In genomic region chr6:162177733-162178132, GRCh38 we compare ENCODE assay signal across 9 cellular contexts.
DNase-seq lines count a peak whose midpoint lies in the region; ATAC-seq and TF ChIP-seq lines count a peak whose summit lies in the region.
"Had no signal": no experiment of that assay in that cellular context is flagged by ENCODE, and none has a peak within 500 bp of the region (broad histone marks: within the 10 kb centered on the region; RNA-seq: fewer than 3 reads in every experiment).

No MANE protein-coding gene starts in this region.

- H3K4me2 ChIP-seq in hepatocyte = no peak overlapping the region

- no peak overlapping the region for H2AFZ ChIP-seq in hepatocyte

- H3K9me3 ChIP-seq in hepatocyte (ENCODE audit: low read depth) = no peaks in the 10 kb centered on the region

- no peak for TF ChIP-seq POLR2A in erythroblast (IDR thresholded peaks at IDR 0.05; ENCODE audit: low read length)

- no peaks in the 10 kb centered on the region for H3K9me3 Mint-ChIP-seq in WTC11
- H3K9me3 Mint-ChIP-seq: activated T-cell treated with anti-CD3 and anti-CD28 coated beads, Interleukin-2, amount 50 U/mL, for 24 hours had no signal

- H3K36me3 ChIP-seq in hepatocyte (replicated peaks; ENCODE audit: insufficient read depth, low read depth) = no peaks in the 10 kb centered on the region

- DNase-seq in NCI-H1105 (lab: John Stamatoyannopoulos, UW) = peak; percentile 92
- peak; percentile 17 for DNase-seq in WTC11 (ENCODE audit: low spot score)
- DNase-seq in hepatocyte (ENCODE audit: low spot score) = peak; percentile 8
- DNase-seq in substantia nigra (lab: John Stamatoyannopoulos, UW) = peak in 32 of 49 donors; percentile 1 to 59 (median 30)
- no peak for DNase-seq in erythroblast (lab: John Stamatoyannopoulos, UW)
- no peak for DNase-seq in KG1 (lab: John Stamatoyannopoulos, UW)
- DNase-seq in stimulated activated CD8-positive, alpha-beta memory T cell treated with anti-CD3 and anti-CD28 coated beads, Interleukin-4, amount 100 ng/mL, for 48 hours = no peak
- DNase-seq: activated T-cell treated with anti-CD3 and anti-CD28 coated beads, Interleukin-2, amount 50 U/mL, for 24 hours; SIG-M5 had no signal

- no peaks in the 10 kb centered on the region for H3K4me1 Mint-ChIP-seq in WTC11

- 50% methylated on average over 4 of the region's 4 CpGs for WGBS in hepatocyte (ENCODE audit: low lambda C conversion rate, missing lambda C conversion rate)

- H3K27me3 Mint-ChIP-seq in WTC11 (ENCODE audit: low read depth) = no peaks in the 10 kb centered on the region
- H3K27me3 Mint-ChIP-seq: activated T-cell treated with anti-CD3 and anti-CD28 coated beads, Interleukin-2, amount 50 U/mL, for 24 hours had no signal

- ATAC-seq in WTC11 = peak; percentile 93

- H4K20me1 ChIP-seq in hepatocyte (ENCODE audit: insufficient read depth, poor library complexity, severe bottlenecking) = no peaks in the 10 kb centered on the region

- H3K27ac ChIP-seq in hepatocyte (no peak overlapping the region), substantia nigra (ENCODE audit: low read depth, low read length, poor library complexity, severe bottlenecking) (no peak overlapping the region)

- H3K36me3 Mint-ChIP-seq in WTC11 = no peaks in the 10 kb centered on the region

- POLR2A ChIA-PET in WTC11 (lab: Charles Lee) = no interaction called here

- no peak overlapping the region for H3K4me3 ChIP-seq in hepatocyte

- no peaks in the 10 kb centered on the region for H3K9me2 ChIP-seq in hepatocyte (replicated peaks; ENCODE audit: insufficient read depth)

- H3K4me1 ChIP-seq in hepatocyte (ENCODE audit: insufficient read depth) = no peaks in the 10 kb centered on the region

- H3K79me2 ChIP-seq in hepatocyte = no peaks in the 10 kb centered on the region

- no peaks in the 10 kb centered on the region for H3K27me3 ChIP-seq in hepatocyte

- CTCF ChIA-PET in WTC11 (lab: Charles Lee) = no interaction called here

- TF ChIP-seq CTCF in WTC11 (IDR thresholded peaks at IDR 0.05) (no peak), hepatocyte (IDR thresholded peaks at IDR 0.05; ENCODE audit: poor library complexity) (peak; percentile 35)

- H3K27ac Mint-ChIP-seq in WTC11 = no peak overlapping the region
- H3K27ac Mint-ChIP-seq: activated T-cell treated with anti-CD3 and anti-CD28 coated beads, Interleukin-2, amount 50 U/mL, for 24 hours had no signal

- H3K4me3 Mint-ChIP-seq in WTC11 = no peak overlapping the region
- H3K4me3 Mint-ChIP-seq: activated T-cell treated with anti-CD3 and anti-CD28 coated beads, Interleukin-2, amount 50 U/mL, for 24 hours had no signal

TF ChIP-seq in WTC11, 78 proteins besides CTCF, POLR2A, EP300 and RAD21 (continues in another document):
- TF ChIP-seq ZNF416 (CRISPR knock-in tag; IDR thresholded peaks at IDR 0.05) = no peak
- TF ChIP-seq E2F5 (CRISPR knock-in tag; IDR thresholded peaks at IDR 0.05) = no peak
- TF ChIP-seq KAT7 (CRISPR knock-in tag; IDR thresholded peaks at IDR 0.05; ENCODE audit: borderline replicate concordance) = no peak
- TF ChIP-seq MLX (CRISPR knock-in tag; IDR thresholded peaks at IDR 0.05) = no peak
- no peak for TF ChIP-seq ZBTB21 (CRISPR knock-in tag; IDR thresholded peaks at IDR 0.05; ENCODE audit: borderline replicate concordance)
- TF ChIP-seq FOXP1 (CRISPR knock-in tag; IDR thresholded peaks at IDR 0.05; ENCODE audit: borderline replicate concordance) = no peak
- no peak for TF ChIP-seq ATF2 (CRISPR knock-in tag; IDR thresholded peaks at IDR 0.05; ENCODE audit: borderline replicate concordance, low read depth)
- TF ChIP-seq ETV6 (CRISPR knock-in tag; IDR thresholded peaks at IDR 0.05) = no peak
- TF ChIP-seq ZBTB43 (CRISPR knock-in tag; IDR thresholded peaks at IDR 0.05) = no peak
- TF ChIP-seq ZNF425 (CRISPR knock-in tag; conservative IDR thresholded peaks at IDR 0.05) = no peak
- no peak for TF ChIP-seq HMGXB4 (CRISPR knock-in tag; IDR thresholded peaks at IDR 0.05)
- no peak for TF ChIP-seq MYBL2 (CRISPR knock-in tag; IDR thresholded peaks at IDR 0.05)
- no peak for TF ChIP-seq TEAD4 (CRISPR knock-in tag; IDR thresholded peaks at IDR 0.05)
- TF ChIP-seq CBFB (CRISPR knock-in tag; IDR thresholded peaks at IDR 0.05; ENCODE audit: low read depth) = no peak
- no peak for TF ChIP-seq CREB1 (CRISPR knock-in tag; IDR thresholded peaks at IDR 0.05)

Comparison
In these comparisons a context has a peak if more than half of its experiments do, and no peak if none do; other contexts are left out.
1. DNase-seq: peak in NCI-H1105 (single experiment), WTC11 (single experiment), hepatocyte (single experiment) and substantia nigra (32 of 49); none in erythroblast (0 of 2), KG1 (single experiment) and stimulated activated CD8-positive, alpha-beta memory T cell treated with anti-CD3 and anti-CD28 coated beads, Interleukin-4, amount 100 ng/mL, for 48 hours (single experiment).